In the genomic region with DNA sequence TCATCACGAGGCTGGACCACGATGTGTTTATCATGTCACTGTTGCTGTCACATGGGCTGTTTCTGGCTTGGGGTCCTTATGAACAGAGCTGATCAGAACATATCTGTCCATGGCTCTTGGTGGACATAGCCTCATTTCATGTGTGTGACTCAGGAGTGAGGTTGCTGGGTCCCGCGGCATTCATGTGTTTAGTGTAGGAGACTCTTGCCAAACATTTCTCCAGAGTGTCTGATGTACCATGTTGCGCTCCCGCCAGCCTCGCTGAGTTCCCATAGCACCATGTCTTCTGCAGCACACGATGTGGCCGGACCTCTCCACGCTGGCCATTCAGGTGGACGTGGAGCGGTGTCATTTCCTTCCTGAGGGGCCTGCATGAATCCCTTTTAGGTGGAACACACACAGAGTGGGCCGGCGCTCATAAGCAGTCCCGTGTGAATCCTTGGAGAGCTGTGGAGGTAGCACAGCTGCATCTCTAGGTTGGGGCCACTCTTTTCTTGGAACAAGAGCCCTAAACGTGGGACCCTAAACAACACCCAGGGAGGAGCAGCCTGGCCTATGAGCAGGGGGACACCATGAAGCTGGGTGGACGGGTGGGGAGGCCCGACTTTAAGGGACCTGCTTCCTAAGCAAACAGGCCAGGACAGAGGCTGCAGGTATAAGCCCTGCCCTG, we compare ENCODE assay signal across 13 cellular contexts.
"Had no signal": no experiment of that assay in that cellular context is flagged by ENCODE, and none has a peak within 500 bp of the region (broad histone marks: within the 10 kb centered on the region; RNA-seq: fewer than 3 reads in every experiment).

No MANE protein-coding gene starts in this region.

- H3K36me3 Mint-ChIP-seq: activated naive CD4-positive, alpha-beta T cell treated with anti-CD3 and anti-CD28 coated beads, Interleukin-2, amount 10 ng/mL, durations not matched to agents 7 days and 5 days had no signal

- ATAC-seq: gastrocnemius medialis had no signal

- H3K4me3 ChIP-seq: dorsolateral prefrontal cortex, gastrocnemius medialis, tibial nerve, vagina had no signal

- H3K27me3 Mint-ChIP-seq: activated naive CD4-positive, alpha-beta T cell treated with anti-CD3 and anti-CD28 coated beads, Interleukin-2, amount 10 ng/mL, durations not matched to agents 7 days and 5 days had no signal

- H3K27ac ChIP-seq: dorsolateral prefrontal cortex, gastrocnemius medialis, vagina had no signal

- H3K4me1 Mint-ChIP-seq: activated naive CD4-positive, alpha-beta T cell treated with anti-CD3 and anti-CD28 coated beads, Interleukin-2, amount 10 ng/mL, durations not matched to agents 7 days and 5 days; nephron had no signal

- H3K36me3 ChIP-seq: gastrocnemius medialis, tibial nerve, vagina had no signal

- H3K9me3 Mint-ChIP-seq: activated T-helper 1 cell treated with anti-CD3 and anti-CD28 coated beads, Interleukin-12 subunit alpha, Interleukin-12 subunit beta, Interleukin-2, Interleukin-4 antibody, amounts not matched to agents 30 ng/mL and 10 ng/mL and 1 ng/mL, durations not matched to agents 14 hours and 24 hours and 36 hours; endodermal cell had no signal

- DNase-seq: activated CD4-positive, CD25-positive, alpha-beta regulatory T cell treated with anti-CD3 and anti-CD28 coated beads, Interleukin-2, amount 50 U/mL, for 72 hours; activated naive CD4-positive, alpha-beta T cell treated with anti-CD3 and anti-CD28 coated beads, Interleukin-2, amount 10 ng/mL, durations not matched to agents 7 days and 5 days; endodermal cell; erythroblast; gastrocnemius medialis; stimulated activated naive CD4-positive, alpha-beta T cell treated with Interleukin-2 at 50 U/mL for 16 hours; substantia nigra; T-helper 9 cell had no signal

- H3K9me3 ChIP-seq: gastrocnemius medialis, vagina had no signal

- H3K4me1 ChIP-seq: gastrocnemius medialis had no signal

- H3K27ac Mint-ChIP-seq: activated naive CD4-positive, alpha-beta T cell treated with anti-CD3 and anti-CD28 coated beads, Interleukin-2, amount 10 ng/mL, durations not matched to agents 7 days and 5 days; activated T-helper 1 cell treated with anti-CD3 and anti-CD28 coated beads, Interleukin-12 subunit alpha, Interleukin-12 subunit beta, Interleukin-2, Interleukin-4 antibody, amounts not matched to agents 30 ng/mL and 10 ng/mL and 1 ng/mL, durations not matched to agents 14 hours and 24 hours and 36 hours; endodermal cell; nephron had no signal

- H3K27me3 ChIP-seq: dorsolateral prefrontal cortex, gastrocnemius medialis, tibial nerve, vagina had no signal

- H3K4me3 Mint-ChIP-seq: activated naive CD4-positive, alpha-beta T cell treated with anti-CD3 and anti-CD28 coated beads, Interleukin-2, amount 10 ng/mL, durations not matched to agents 7 days and 5 days; activated T-helper 1 cell treated with anti-CD3 and anti-CD28 coated beads, Interleukin-12 subunit alpha, Interleukin-12 subunit beta, Interleukin-2, Interleukin-4 antibody, amounts not matched to agents 30 ng/mL and 10 ng/mL and 1 ng/mL, durations not matched to agents 14 hours and 24 hours and 36 hours; endodermal cell; nephron had no signal
